In genomic region chr17:7572588-7573323, GRCh38 we compare ENCODE assay signal across 1 cellular context.
A peak's percentile ranks its signal among the peaks of the same experiment; 100 is the strongest.
TF ChIP-seq lines count a peak whose summit lies in the region.

No MANE protein-coding gene starts in this region.

TF ChIP-seq in HEK293, 187 proteins besides CTCF, POLR2A, EP300 and RAD21 (continued from another document and continues in another):
- no peak for TF ChIP-seq ZNF518A (tag by site-specific recombination; conservative IDR thresholded peaks at IDR 0.05; ENCODE audit: low read depth)
- no peak; the same call in 1 of the 2 replicates for TF ChIP-seq EGR2 (tag by site-specific recombination; IDR thresholded peaks at IDR 0.05; ENCODE audit: low read depth)
- no peak for TF ChIP-seq ZNF544 (tag by site-specific recombination; IDR thresholded peaks at IDR 0.05)
- TF ChIP-seq ZNF140 (tag by site-specific recombination; IDR thresholded peaks at IDR 0.05) = no peak
- no peak for TF ChIP-seq ZNF302 (tag by site-specific recombination; IDR thresholded peaks at IDR 0.05; ENCODE audit: low read depth)
- no peak for TF ChIP-seq PRDM4 (tag by site-specific recombination; IDR thresholded peaks at IDR 0.05)
- TF ChIP-seq KLF8 (tag by site-specific recombination; IDR thresholded peaks at IDR 0.05) = peak; percentile 67
- TF ChIP-seq ZNF621 (tag by site-specific recombination; IDR thresholded peaks at IDR 0.05) = no peak
- TF ChIP-seq ZNF677 (tag by site-specific recombination; IDR thresholded peaks at IDR 0.05) = no peak
- no peak for TF ChIP-seq ZNF280D (tag by site-specific recombination; IDR thresholded peaks at IDR 0.05)
- no peak for TF ChIP-seq ZNF214 (tag by site-specific recombination; IDR thresholded peaks at IDR 0.05; ENCODE audit: borderline replicate concordance)
- TF ChIP-seq ZNF596 (tag by site-specific recombination; IDR thresholded peaks at IDR 0.05) = no peak
- TF ChIP-seq SCRT2 (tag by site-specific recombination; IDR thresholded peaks at IDR 0.05) = no peak
- peak; percentile 41; the same call in 1 of the 2 replicates for TF ChIP-seq WT1 (tag by site-specific recombination; IDR thresholded peaks at IDR 0.05)
- no peak for TF ChIP-seq ZNF202 (tag by site-specific recombination; IDR thresholded peaks at IDR 0.05; ENCODE audit: borderline replicate concordance)
- TF ChIP-seq ZNF670 (tag by site-specific recombination; IDR thresholded peaks at IDR 0.05; ENCODE audit: low read depth) = no peak
- no peak for TF ChIP-seq ZNF426 (tag by site-specific recombination; IDR thresholded peaks at IDR 0.05)
- TF ChIP-seq REST (tag by site-specific recombination; IDR thresholded peaks at IDR 0.05) = peak; percentile 30; the same call in 1 of the 2 replicates
- no peak for TF ChIP-seq ZEB2 (tag by site-specific recombination; IDR thresholded peaks at IDR 0.05)
- TF ChIP-seq ZBTB10 (tag by site-specific recombination; IDR thresholded peaks at IDR 0.05) = 0 out of 2 replicates have a peak, but pooled peaks have one; percentile 40
- TF ChIP-seq ZNF791 (tag by site-specific recombination; IDR thresholded peaks at IDR 0.05) = no peak
- TF ChIP-seq ZNF449 (tag by site-specific recombination; IDR thresholded peaks at IDR 0.05) = no peak
- 0 out of 2 replicates have a peak, but pooled peaks have one; percentile 5 for TF ChIP-seq ZBTB8A (tag by site-specific recombination; IDR thresholded peaks at IDR 0.05)
- TF ChIP-seq PRDM10 (tag by site-specific recombination; IDR thresholded peaks at IDR 0.05) = no peak
- TF ChIP-seq ZNF664 (tag by site-specific recombination; IDR thresholded peaks at IDR 0.05) = no peak
- 0 out of 2 replicates have a peak, but pooled peaks have one; percentile 57 for TF ChIP-seq ZXDB (tag by site-specific recombination; IDR thresholded peaks at IDR 0.05)
- no peak; the same call in 1 of the 2 replicates for TF ChIP-seq ZSCAN30 (tag by site-specific recombination; IDR thresholded peaks at IDR 0.05)
- no peak for TF ChIP-seq GLIS1 (tag by site-specific recombination; IDR thresholded peaks at IDR 0.05)
- TF ChIP-seq ZFP41 (tag by site-specific recombination; IDR thresholded peaks at IDR 0.05; ENCODE audit: borderline replicate concordance) = peak; percentile 65; the same call in 1 of the 2 replicates
- 0 out of 2 replicates have a peak, but pooled peaks have one; percentile 21 for TF ChIP-seq ZNF843 (tag by site-specific recombination; IDR thresholded peaks at IDR 0.05)
- no peak for TF ChIP-seq MYNN (tag by site-specific recombination; IDR thresholded peaks at IDR 0.05; ENCODE audit: borderline replicate concordance)
- TF ChIP-seq ZNF169 (tag by site-specific recombination; IDR thresholded peaks at IDR 0.05) = no peak
- peak; percentile 55 for TF ChIP-seq ZNF394 (tag by site-specific recombination; IDR thresholded peaks at IDR 0.05; ENCODE audit: borderline replicate concordance)
- peak; percentile 60; the same call in 1 of the 2 replicates for TF ChIP-seq KLF7 (tag by site-specific recombination; IDR thresholded peaks at IDR 0.05; ENCODE audit: borderline replicate concordance)
